12 cellular contexts compared by ENCODE assay signal in genomic region chr22:46129390-46130041, GRCh38. TPM values are rescaled to one million over a fixed set of nuclear protein-coding genes. Genes with fewer than 3 reads are reported as not detected.
DNase-seq lines count a peak whose midpoint lies in the region; ATAC-seq and TF ChIP-seq lines count a peak whose summit lies in the region.
"Had no signal": no experiment of that assay in that cellular context is flagged by ENCODE, and none has a peak within 500 bp of the region (broad histone marks: within the 10 kb centered on the region; RNA-seq: fewer than 3 reads in every experiment).

No MANE protein-coding gene starts in this region.

- TF ChIP-seq EP300 in stomach (IDR thresholded peaks at IDR 0.05) = no peak

- intact Hi-C loops in right lobe of liver (cut with DNase I) (no loop called here), stomach (cut with DNase I; ENCODE audit: low total_unique reads) (no loop called here)

- peak; percentile 53 for DNase-seq in GM19238 (ENCODE audit: insufficient read length, low spot score)
- peak; percentile 58 for DNase-seq in UCSD-AML1 (lab: John Stamatoyannopoulos, UW; ENCODE audit: unreplicated experiment)
- peak; percentile 90 to 96 (median 93) for DNase-seq in right lobe of liver
- no peak for DNase-seq in stomach
- DNase-seq in cortex of kidney (lab: John Stamatoyannopoulos, UW) = no peak
- DNase-seq in foreskin melanocyte = no peak
- DNase-seq: activated gamma-delta T cell; H7; MM.1S; NK-92 treated with Interleukin-12 subunit alpha and Interleukin-12 subunit beta, amount 100 ng/mL, for 24 hours had no signal

- H3K27me3 ChIP-seq in right lobe of liver (no peaks in the 10 kb centered on the region), stomach (no peaks in the 10 kb centered on the region)

- ATAC-seq in right lobe of liver (peak; percentile 47 to 61 (median 56)), HG03378 (IDR thresholded peaks at IDR 0.05; ENCODE audit: unreplicated experiment) (no peak), HG02981 (IDR thresholded peaks at IDR 0.05; ENCODE audit: unreplicated experiment) (no peak)

- H3K36me3 ChIP-seq in right lobe of liver = no peaks in the 10 kb centered on the region
- no peaks in the 10 kb centered on the region for H3K36me3 ChIP-seq in stomach

- TF ChIP-seq POLR2A in right lobe of liver (IDR thresholded peaks at IDR 0.05) = peak; percentile 54
- TF ChIP-seq POLR2A in stomach (IDR thresholded peaks at IDR 0.05) = no peak

- H3K4me3 ChIP-seq in right lobe of liver (peak overlapping the region; percentile 36 to 63 (median 61)), stomach (no peak overlapping the region)

- H3K9me3 ChIP-seq in right lobe of liver (no peaks in the 10 kb centered on the region), stomach (no peaks in the 10 kb centered on the region)

- TF ChIP-seq CTCF in right lobe of liver (IDR thresholded peaks at IDR 0.05) (no peak), stomach (IDR thresholded peaks at IDR 0.05) (no peak)

- WGBS in right lobe of liver (ENCODE audit: insufficient coverage, low coverage, low lambda C conversion rate, missing lambda C conversion rate) = 4% methylated on average over 8 of the region's 26 CpGs
- 69 to 86% (median 78%) methylated on average over 19 to 26 of the region's 26 CpGs for WGBS in stomach, 5 donors

- H3K4me1 ChIP-seq in right lobe of liver = peaks cover 0 to 60% (median 27%) of the 10 kb centered on the region in 4 donors
- peaks cover 0 to 16% (median 0%) of the 10 kb centered on the region in 4 donors for H3K4me1 ChIP-seq in stomach

- peak overlapping the region; percentile 77 to 89 (median 80) for H3K27ac ChIP-seq in right lobe of liver
- peak overlapping the region in 3 of 5 donors; percentile 42 to 70 (median 50) for H3K27ac ChIP-seq in stomach

RNA-seq across cellular contexts. Expression of gene PPARA, which starts 20.8 kb away (rescaled TPM):
- 100 to 1,000 TPM in 3 of 6 experiments, 10 to 100 TPM in 3; 64.4 to 152 (median 95.1) TPM for total RNA-seq in right lobe of liver
- 10 to 100 TPM in 4 of 5 donors, 1 to 10 TPM in 1; 8.2 to 28.8 (median 19.4) TPM for total RNA-seq in stomach
- polyA plus RNA-seq in stomach = 1 to 10 TPM; 3.4 to 8.6 (median 5.3) TPM

Comparison
In these comparisons a context has a peak if more than half of its experiments do, and no peak if none do; other contexts are left out.
1. DNase-seq: peak in GM19238 (single experiment), UCSD-AML1 (single experiment) and right lobe of liver (3 of 3); none in stomach (single experiment), cortex of kidney (single experiment) and foreskin melanocyte (single experiment).
2. ATAC-seq: peak in right lobe of liver (4 of 4); none in HG03378 (single experiment) and HG02981 (single experiment).
3. H3K4me3 ChIP-seq: peak in right lobe of liver (3 of 3); none in stomach (0 of 4).